ENCODE assay signal across 11 cellular contexts in genomic region chr13:41909524-41909923, GRCh38.
"Had no signal": no experiment of that assay in that cellular context is flagged by ENCODE, and none has a peak within 500 bp of the region (broad histone marks: within the 10 kb centered on the region; RNA-seq: fewer than 3 reads in every experiment).

No MANE protein-coding gene starts in this region.

- H3K4me3 ChIP-seq: lung, ovary had no signal

- H3K27me3 Mint-ChIP-seq: activated naive CD8-positive, alpha-beta T cell treated with anti-CD3 and anti-CD28 coated beads, Interleukin-2, amount 50 U/mL, for 24 hours; T-helper 17 cell had no signal

- FAIRE-seq: colon had no signal

- H3K36me3 ChIP-seq: ovary, WERI-Rb-1 had no signal

- DNase-seq: activated naive CD8-positive, alpha-beta T cell treated with anti-CD3 and anti-CD28 coated beads, Interleukin-2, amount 50 U/mL, for 24 hours; caudate nucleus; foreskin fibroblast; glutamatergic neuron; ovary; stimulated activated CD4-positive, alpha-beta T cell treated with anti-CD3 and anti-CD28 coated beads, Interleukin-1b, Interleukin-23, amount 100 ng/mL, for 48 hours; T-helper 17 cell; WERI-Rb-1 had no signal

- H3K27ac Mint-ChIP-seq: activated naive CD8-positive, alpha-beta T cell treated with anti-CD3 and anti-CD28 coated beads, Interleukin-2, amount 50 U/mL, for 24 hours; T-helper 17 cell had no signal

- H3K27me3 ChIP-seq: ovary had no signal

- H3K27ac ChIP-seq: ovary, WERI-Rb-1 had no signal

- H3K9me3 Mint-ChIP-seq: activated naive CD8-positive, alpha-beta T cell treated with anti-CD3 and anti-CD28 coated beads, Interleukin-2, amount 50 U/mL, for 24 hours had no signal

- H3K9me3 ChIP-seq: ovary had no signal

- H3K4me3 Mint-ChIP-seq: activated naive CD8-positive, alpha-beta T cell treated with anti-CD3 and anti-CD28 coated beads, Interleukin-2, amount 50 U/mL, for 24 hours; T-helper 17 cell had no signal

- ATAC-seq: activated naive CD8-positive, alpha-beta T cell treated with anti-CD3 and anti-CD28 coated beads, Interleukin-2, amount 50 U/mL, for 24 hours; sciatic nerve; T-helper 17 cell had no signal
